ENCODE assay signal across 21 cellular contexts in genomic region chr1:106072909-106073600, GRCh38.
DNase-seq lines count a peak whose midpoint lies in the region; ATAC-seq, FAIRE-seq and TF ChIP-seq lines count a peak whose summit lies in the region.
"Had no signal": no experiment of that assay in that cellular context is flagged by ENCODE, and none has a peak within 500 bp of the region (broad histone marks: within the 10 kb centered on the region; RNA-seq: fewer than 3 reads in every experiment).

No MANE protein-coding gene starts in this region.

- H3K79me2 ChIP-seq in GM12878 (ENCODE audit: control insufficient read depth, insufficient read depth, low read length) (no peaks in the 10 kb centered on the region), neural progenitor cell (ENCODE audit: low read depth) (no peaks in the 10 kb centered on the region)

- H3K27ac Mint-ChIP-seq in neural progenitor cell = no peak overlapping the region
- H3K27ac Mint-ChIP-seq: CD8-positive, alpha-beta T cell had no signal

- no peaks in the 10 kb centered on the region for H4K20me1 ChIP-seq in GM12878 (ENCODE audit: control insufficient read depth, insufficient read depth)
- no peaks in the 10 kb centered on the region for H4K20me1 ChIP-seq in neural progenitor cell (ENCODE audit: low read depth)

- H3K4me2 ChIP-seq in GM12878 (ENCODE audit: control insufficient read depth, insufficient read depth) (no peak overlapping the region), neural progenitor cell (no peak overlapping the region)
- H3K4me2 ChIP-seq: PC-9 had no signal

- FAIRE-seq in GM12878 (lab: Jason Lieb, UNC) = no peak
- FAIRE-seq: pancreas had no signal

- WGBS in GM12878 (ENCODE audit: insufficient coverage, insufficient replicate concordance, low lambda C conversion rate, missing lambda C conversion rate) = 24% methylated on average over 7 of the region's 7 CpGs

- no peak for TF ChIP-seq EP300 in GM12878 (IDR thresholded peaks at IDR 0.05; ENCODE audit: borderline replicate concordance in 1 of 2, control insufficient read depth in 1 of 2, low read depth in 2 of 2, low read length in 2 of 2)

- ATAC-seq in GM19351 (IDR thresholded peaks at IDR 0.05; ENCODE audit: unreplicated experiment) (peak; percentile 94), HG02588 (IDR thresholded peaks at IDR 0.05; ENCODE audit: unreplicated experiment) (peak; percentile 73), HG03196 (IDR thresholded peaks at IDR 0.05; ENCODE audit: unreplicated experiment) (peak; percentile 82), GM12878 (peak; percentile 99)
- ATAC-seq: CD8-positive, alpha-beta T cell; pancreas had no signal

- H3K36me3 ChIP-seq in GM12878 (ENCODE audit: control insufficient read depth in 2 of 2, insufficient read depth in 2 of 2, low read length in 1 of 2) = no peaks in the 10 kb centered on the region
- H3K36me3 ChIP-seq in neural progenitor cell = no peaks in the 10 kb centered on the region
- peaks cover 5% of the 10 kb centered on the region for H3K36me3 ChIP-seq in breast epithelium
- H3K36me3 ChIP-seq in uterus = no peaks in the 10 kb centered on the region
- H3K36me3 ChIP-seq: pancreas, thyroid gland had no signal

- no peaks in the 10 kb centered on the region for H3K4me1 Mint-ChIP-seq in neural progenitor cell

- intact Hi-C loops in GM12878 (cut with micrococcal nuclease; ENCODE audit: unreplicated experiment) = no loop called here
- intact Hi-C loops in breast epithelium (cut with DNase I; ENCODE audit: low total_unique reads) = no loop called here
- intact Hi-C loops in uterus (cut with DNase I; ENCODE audit: low total_unique reads) = no loop called here

- no peaks in the 10 kb centered on the region for H3K36me3 Mint-ChIP-seq in neural progenitor cell
- H3K36me3 Mint-ChIP-seq: CD8-positive, alpha-beta T cell had no signal

- RAD21 ChIA-PET in GM12878 (lab: Charles Lee; ENCODE audit: unreplicated experiment) = no interaction called here

- no peaks in the 10 kb centered on the region for H3K9me3 ChIP-seq in GM12878 (replicated peaks; ENCODE audit: control insufficient read depth, insufficient read depth, low read length)
- no peaks in the 10 kb centered on the region for H3K9me3 ChIP-seq in neural progenitor cell (ENCODE audit: low read depth)
- no peaks in the 10 kb centered on the region for H3K9me3 ChIP-seq in breast epithelium
- no peaks in the 10 kb centered on the region for H3K9me3 ChIP-seq in uterus
- H3K9me3 ChIP-seq: pancreas, thyroid gland had no signal

- TF ChIP-seq POLR2A in GM12878 (IDR thresholded peaks at IDR 0.05; ENCODE audit: low read depth, low read length) (no peak), breast epithelium (IDR thresholded peaks at IDR 0.05) (no peak), uterus (IDR thresholded peaks at IDR 0.05) (no peak)

- no peak for TF ChIP-seq CTCF in GM12878 (IDR thresholded peaks at IDR 0.05 in 2 of 3, conservative IDR thresholded peaks at IDR 0.05 in 1 of 3; ENCODE audit: control insufficient read depth in 2 of 3, extremely low read depth in 1 of 3, insufficient read depth in 1 of 3, low read depth in 3 of 3, low read length in 3 of 3)
- TF ChIP-seq CTCF in neural progenitor cell (IDR thresholded peaks at IDR 0.05) = no peak
- no peak for TF ChIP-seq CTCF in breast epithelium (IDR thresholded peaks at IDR 0.05)
- TF ChIP-seq CTCF in uterus (IDR thresholded peaks at IDR 0.05) = no peak

- SMC1A ChIA-PET in GM12878 (lab: Charles Lee; ENCODE audit: uncharacterized antibody, unreplicated experiment) = no interaction called here

- no peak overlapping the region for H3K4me3 Mint-ChIP-seq in neural progenitor cell
- H3K4me3 Mint-ChIP-seq: CD8-positive, alpha-beta T cell had no signal

- in situ Hi-C loops in GM12878 (cut with MboI) = no loop called here

- H3K27me3 ChIP-seq in GM12878 (replicated peaks in 1 of 2; ENCODE audit: control insufficient read depth in 2 of 2, insufficient read depth in 2 of 2, low read length in 1 of 2) (no peaks in the 10 kb centered on the region), neural progenitor cell (no peaks in the 10 kb centered on the region), breast epithelium (no peaks in the 10 kb centered on the region), uterus (no peaks in the 10 kb centered on the region)
- H3K27me3 ChIP-seq: pancreas, thyroid gland had no signal

- no peaks in the 10 kb centered on the region for H3K9me3 Mint-ChIP-seq in neural progenitor cell
- H3K9me3 Mint-ChIP-seq: CD8-positive, alpha-beta T cell had no signal

- BruUV-seq in GM12878 (replicated peaks; lab: Mats Ljungman, UMichigan) = no TSS peak

- no peaks in the 10 kb centered on the region for H3K27me3 Mint-ChIP-seq in neural progenitor cell (ENCODE audit: insufficient read depth, low read depth)

- H3K27ac ChIP-seq in GM12878 (ENCODE audit: control insufficient read depth, insufficient read depth) = no peak overlapping the region
- H3K27ac ChIP-seq in neural progenitor cell = no peak overlapping the region
- no peak overlapping the region for H3K27ac ChIP-seq in breast epithelium
- H3K27ac ChIP-seq in uterus = no peak overlapping the region
- H3K27ac ChIP-seq: HL-60, pancreas, PC-9, thyroid gland had no signal

- H3K4me3 ChIP-seq in GM12878 (no peak overlapping the region), neural progenitor cell (no peak overlapping the region), breast epithelium (no peak overlapping the region), uterus (no peak overlapping the region)
- H3K4me3 ChIP-seq: pancreas, PC-9, thyroid gland had no signal

- H3K9ac ChIP-seq in GM12878 (ENCODE audit: control insufficient read depth, insufficient read depth, low read length) = no peak overlapping the region
- H3K9ac ChIP-seq in neural progenitor cell = no peak overlapping the region

- CTCF ChIA-PET in GM12878 (lab: Yijun Ruan, JAX) = no interaction called here

- H3F3A ChIP-seq in neural progenitor cell (ENCODE audit: low read depth) = no peaks in the 10 kb centered on the region

- DNase-seq in GM12878 (ENCODE audit: low read depth, low spot score) (no peak), neural progenitor cell (ENCODE audit: low spot score) (no peak), NCI-H1105 treated with DMSO at 0.1 percent for 48 hours (lab: John Stamatoyannopoulos, UW) (no peak), breast epithelium (ENCODE audit: low spot score in 2 of 2) (no peak), uterus (no peak)
- DNase-seq: activated CD4-positive, alpha-beta T cell treated with anti-CD3 and anti-CD28 coated beads, Interleukin-2, amount 50 U/mL, for 1 hour; activated gamma-delta T cell; CD8-positive, alpha-beta T cell; effector memory CD4-positive, alpha-beta T cell; foreskin fibroblast; midbrain; NCI-H2171; pancreas; PC-9; stimulated activated CD4-positive, alpha-beta T cell treated with anti-CD3 and anti-CD28 coated beads, Interleukin-12 subunit alpha, Interleukin-12 subunit beta, amount 100 ng/mL, for 4 hours; T-helper 1 cell; thyroid gland had no signal

- no peaks in the 10 kb centered on the region for H3K4me1 ChIP-seq in GM12878 (ENCODE audit: control insufficient read depth, insufficient read depth, low read length)
- no peaks in the 10 kb centered on the region for H3K4me1 ChIP-seq in neural progenitor cell
- no peaks in the 10 kb centered on the region for H3K4me1 ChIP-seq in breast epithelium
- H3K4me1 ChIP-seq in uterus = no peaks in the 10 kb centered on the region
- H3K4me1 ChIP-seq: pancreas, thyroid gland had no signal

- H2AFZ ChIP-seq in GM12878 (ENCODE audit: control insufficient read depth, low read depth, low read length) (no peak overlapping the region; the same call in 1 of the 2 replicates), neural progenitor cell (replicated peaks) (no peak overlapping the region)
- H2AFZ ChIP-seq: PC-9 had no signal

- POLR2A ChIA-PET in GM12878 (lab: Charles Lee) = no interaction called here

- TF ChIP-seq RAD21 in GM12878 (IDR thresholded peaks at IDR 0.05; ENCODE audit: insufficient read depth, low read depth, low read length) = no peak

TF ChIP-seq in GM12878, 131 proteins besides CTCF, POLR2A, EP300 and RAD21 (continues in another document):
- TF ChIP-seq PBX3 (IDR thresholded peaks at IDR 0.05; ENCODE audit: insufficient replicate concordance, low read depth, low read length) (no peak), RFX5 (IDR thresholded peaks at IDR 0.05; ENCODE audit: low read depth, low read length) (no peak), IRF4 (IDR thresholded peaks at IDR 0.05; ENCODE audit: low read depth, low read length) (no peak), MEF2A (IDR thresholded peaks at IDR 0.05; ENCODE audit: insufficient read depth, low read depth, low read length) (peak; percentile 54; the same call in 1 of the 2 replicates), TCF3 (IDR thresholded peaks at IDR 0.05; ENCODE audit: borderline replicate concordance, insufficient read depth, low read depth, low read length) (no peak), JUNB (IDR thresholded peaks at IDR 0.05) (peak; percentile 93), ATF2 (IDR thresholded peaks at IDR 0.05; ENCODE audit: low read length) (peak; percentile 65), MTA2 (IDR thresholded peaks at IDR 0.05; ENCODE audit: low read depth) (peak; percentile 63), CREB1 (IDR thresholded peaks at IDR 0.05; ENCODE audit: low read depth) (0 out of 2 replicates have a peak, but pooled peaks have one; percentile 36), RUNX3 (IDR thresholded peaks at IDR 0.05; ENCODE audit: low read length) (no peak; the same call in 1 of the 2 replicates), PAX5 (IDR thresholded peaks at IDR 0.05; ENCODE audit: borderline replicate concordance, low read depth, low read length) (no peak), MEF2B (IDR thresholded peaks at IDR 0.05; ENCODE audit: partially characterized antibody, poor library complexity, severe bottlenecking) (peak; percentile 22)
